Comparison of ENCODE assay signal across 7 cellular contexts in the genomic region with DNA sequence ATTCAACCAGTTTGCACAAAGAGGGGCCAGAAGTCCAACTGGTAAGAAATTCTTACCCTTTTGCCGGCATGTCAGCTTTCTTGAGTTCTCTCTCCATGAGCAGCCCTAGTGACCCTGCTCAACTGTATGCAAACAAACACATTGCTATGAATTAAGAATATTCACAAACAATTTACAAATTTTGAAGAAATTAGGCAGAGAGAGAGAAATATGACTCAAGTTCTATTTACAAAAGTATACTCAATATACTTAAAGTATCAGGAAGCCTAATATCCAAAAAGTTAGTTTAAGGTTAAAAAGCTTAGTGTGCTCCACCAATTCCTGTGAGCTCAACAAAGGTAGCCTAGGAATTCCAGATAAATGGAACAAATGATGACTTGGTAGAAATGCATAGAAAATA.
"Had no signal": no experiment of that assay in that cellular context is flagged by ENCODE, and none has a peak within 500 bp of the region (broad histone marks: within the 10 kb centered on the region; RNA-seq: fewer than 3 reads in every experiment).

No MANE protein-coding gene starts in this region.

- H3K36me3 Mint-ChIP-seq: IgD-negative memory B cell had no signal

- H3K4me3 Mint-ChIP-seq: IgD-negative memory B cell had no signal

- ATAC-seq: HepG2, K562 had no signal

- H3K4me3 ChIP-seq: K562 had no signal

- DNase-seq: IMR-90, KBM-7, KG1 had no signal

- H3K27ac ChIP-seq: HL-60 had no signal
